13 cellular contexts compared by ENCODE assay signal in genomic region chr4:42078184-42078801, GRCh38.
A peak's percentile ranks its signal among the peaks of the same experiment; 100 is the strongest.
DNase-seq lines count a peak whose midpoint lies in the region; ATAC-seq, FAIRE-seq and TF ChIP-seq lines count a peak whose summit lies in the region.
"Had no signal": no experiment of that assay in that cellular context is flagged by ENCODE, and none has a peak within 500 bp of the region (broad histone marks: within the 10 kb centered on the region; RNA-seq: fewer than 3 reads in every experiment).

No MANE protein-coding gene starts in this region.

- intact Hi-C loops in left ventricle myocardium inferior (cut with micrococcal nuclease): no loop called here

- no peak for DNase-seq in activated CD4-positive, alpha-beta T cell treated with anti-CD3 and anti-CD28 coated beads for 4 hours
- DNase-seq in left ventricle myocardium inferior: no peak
- DNase-seq in MV-4-11 (lab: John Stamatoyannopoulos, UW): no peak
- DNase-seq in frontal cortex (ENCODE audit: low spot score in 2 of 2): no peak
- DNase-seq: activated T-cell treated with anti-CD3 and anti-CD28 coated beads, Interleukin-2, amount 50 U/mL, for 72 hours; DMS153; hypothalamus had no signal

- no peaks in the 10 kb centered on the region for H3K4me1 ChIP-seq in left ventricle myocardium inferior

- ATAC-seq in GM19023 (IDR thresholded peaks at IDR 0.05; ENCODE audit: unreplicated experiment): peak; percentile 82
- ATAC-seq in GM21723 (IDR thresholded peaks at IDR 0.05; ENCODE audit: unreplicated experiment): peak; percentile 78
- peak; percentile 88 for ATAC-seq in HG03103 (IDR thresholded peaks at IDR 0.05; ENCODE audit: low read depth, unreplicated experiment)
- ATAC-seq: activated T-cell treated with anti-CD3 and anti-CD28 coated beads, Interleukin-2, amount 50 U/mL, for 72 hours had no signal

- H3K4me3 ChIP-seq in left ventricle myocardium inferior: no peak overlapping the region

- peaks cover 60% of the 10 kb centered on the region for H3K36me3 ChIP-seq in left ventricle myocardium inferior

- H3K9me3 ChIP-seq in left ventricle myocardium inferior (replicated peaks): no peaks in the 10 kb centered on the region

- peak; percentile 19 for FAIRE-seq in A204.1 (lab: Jason Lieb, UNC)
- FAIRE-seq in frontal cortex (lab: Jason Lieb, UNC): no peak
- FAIRE-seq: H1 had no signal

- H3K27me3 ChIP-seq in left ventricle myocardium inferior (ENCODE audit: low read depth): no peaks in the 10 kb centered on the region

- TF ChIP-seq CTCF in left ventricle myocardium inferior (IDR thresholded peaks at IDR 0.05; ENCODE audit: borderline replicate concordance): no peak

- no peak overlapping the region for H3K27ac ChIP-seq in left ventricle myocardium inferior (replicated peaks)
- H3K27ac ChIP-seq: KMS-11 had no signal
